15 cellular contexts compared by ENCODE assay signal in genomic region chr20:25221592-25222460, GRCh38. TPM values are rescaled to one million over a fixed set of nuclear protein-coding genes. Genes with fewer than 3 reads are reported as not detected.
DNase-seq lines count a peak whose midpoint lies in the region; ATAC-seq and TF ChIP-seq lines count a peak whose summit lies in the region.
"Had no signal": no experiment of that assay in that cellular context is flagged by ENCODE, and none has a peak within 500 bp of the region (broad histone marks: within the 10 kb centered on the region; RNA-seq: fewer than 3 reads in every experiment).

No MANE protein-coding gene starts in this region.

- H3K27ac ChIP-seq in GM23338 (ENCODE audit: low read depth) (no peak overlapping the region), RWPE1 (peak overlapping the region; percentile 94), gastroesophageal sphincter (peak overlapping the region in 3 of 4 donors; percentile 57 to 89 (median 62))
- H3K27ac ChIP-seq: upper lobe of right lung had no signal

- H3K4me2 ChIP-seq in GM23338, result no peak overlapping the region

- no peaks in the 10 kb centered on the region for H3K9me3 ChIP-seq in gastroesophageal sphincter
- H3K9me3 ChIP-seq: upper lobe of right lung had no signal

- H3K36me3 Mint-ChIP-seq in GM23338 (ENCODE audit: low read depth), result no peaks in the 10 kb centered on the region; the same call in 1 of the 3 replicates
- H3K36me3 Mint-ChIP-seq in stimulated activated memory B cell treated with anti-CD40 and anti-IgM and Interleukin-4, amounts not matched to agents 10 μg/mL and 1 μg/mL and 100 μg/mL, for 72 hours, result peaks cover 64% of the 10 kb centered on the region

- no peaks in the 10 kb centered on the region for H3K9me2 ChIP-seq in GM23338 (ENCODE audit: insufficient read depth)

- peak overlapping the region; percentile 91 for H3K27ac Mint-ChIP-seq in GM23338
- no peak overlapping the region for H3K27ac Mint-ChIP-seq in stimulated activated memory B cell treated with anti-CD40 and anti-IgM and Interleukin-4, amounts not matched to agents 10 μg/mL and 1 μg/mL and 100 μg/mL, for 72 hours
- H3K27ac Mint-ChIP-seq: CD8-positive, alpha-beta T cell; memory B cell had no signal

- no peaks in the 10 kb centered on the region for H3K27me3 ChIP-seq in GM23338 (ENCODE audit: insufficient read depth)
- no peaks in the 10 kb centered on the region for H3K27me3 ChIP-seq in gastroesophageal sphincter
- H3K27me3 ChIP-seq: dorsolateral prefrontal cortex, upper lobe of right lung had no signal

- ATAC-seq in GM23338 (no peak), gastroesophageal sphincter (peak; percentile 58), HG02571 (IDR thresholded peaks at IDR 0.05; ENCODE audit: unreplicated experiment) (no peak)
- ATAC-seq in stimulated activated memory B cell treated with anti-CD40 and anti-IgM and Interleukin-4, amounts not matched to agents 10 μg/mL and 1 μg/mL and 100 μg/mL, for 72 hours, result no peak
- ATAC-seq: CD8-positive, alpha-beta T cell had no signal

- no peaks in the 10 kb centered on the region for H3K79me2 ChIP-seq in GM23338 (replicated peaks; ENCODE audit: insufficient read depth)

- TF ChIP-seq POLR2A in gastroesophageal sphincter (IDR thresholded peaks at IDR 0.05), result no peak

- no peak overlapping the region for H2AFZ ChIP-seq in GM23338

- H3K4me1 Mint-ChIP-seq in GM23338, result peaks cover 5% of the 10 kb centered on the region
- H3K4me1 Mint-ChIP-seq in stimulated activated memory B cell treated with anti-CD40 and anti-IgM and Interleukin-4, amounts not matched to agents 10 μg/mL and 1 μg/mL and 100 μg/mL, for 72 hours, result peaks cover 5% of the 10 kb centered on the region
- H3K4me1 Mint-ChIP-seq: memory B cell had no signal

- H3K4me1 ChIP-seq in GM23338 (ENCODE audit: insufficient read depth) (no peaks in the 10 kb centered on the region), gastroesophageal sphincter (peaks cover 0 to 40% (median 10%) of the 10 kb centered on the region in 3 donors)

- DNase-seq in GM23338 (ENCODE audit: low spot score) (no peak), RWPE1 (ENCODE audit: low spot score) (no peak), retina (peak; percentile 42), RPMI8226 (no peak), SHP77 (lab: John Stamatoyannopoulos, UW) (no peak)
- DNase-seq: activated CD4-positive, CD25-positive, alpha-beta regulatory T cell treated with anti-CD3 and anti-CD28 coated beads, Interleukin-2, amount 50 U/mL, for 72 hours; CD8-positive, alpha-beta T cell; NCI-H446 treated with DMSO at 0.1 percent for 48 hours; OCI-M1; upper lobe of right lung had no signal

- H3K4me3 ChIP-seq in GM23338, result no peak overlapping the region
- no peak overlapping the region for H3K4me3 ChIP-seq in gastroesophageal sphincter
- H3K4me3 ChIP-seq: dorsolateral prefrontal cortex, upper lobe of right lung had no signal

- no peak overlapping the region for H3K4me3 Mint-ChIP-seq in GM23338
- no peak overlapping the region for H3K4me3 Mint-ChIP-seq in stimulated activated memory B cell treated with anti-CD40 and anti-IgM and Interleukin-4, amounts not matched to agents 10 μg/mL and 1 μg/mL and 100 μg/mL, for 72 hours
- H3K4me3 Mint-ChIP-seq: CD8-positive, alpha-beta T cell; memory B cell had no signal

- no peak for TF ChIP-seq EP300 in gastroesophageal sphincter (IDR thresholded peaks at IDR 0.05)

- WGBS in gastroesophageal sphincter (ENCODE audit: low coverage in 1 of 2), 2 donors, result 77 to 80% methylated on average over 1 to 10 of the region's 29 CpGs

- H3F3A ChIP-seq in GM23338 (replicated peaks; ENCODE audit: low read depth), result no peaks in the 10 kb centered on the region

- POLR2A ChIA-PET in RWPE1 (lab: Yijun Ruan, JAX; ENCODE audit: low non-redundant PET), result interaction anchor here (0.6 kb wide), 1 partner anchor 15 kb away, joined by 3 read pairs; no protein-coding TSS in a partner anchor

- H4K20me1 ChIP-seq in GM23338 (replicated peaks; ENCODE audit: insufficient read depth), result no peaks in the 10 kb centered on the region

- no peak for TF ChIP-seq CTCF in GM23338 (conservative IDR thresholded peaks at IDR 0.05; ENCODE audit: low read depth in 2 of 2)
- no peak for TF ChIP-seq CTCF in RWPE1 (conservative IDR thresholded peaks at IDR 0.05; ENCODE audit: low read depth)
- TF ChIP-seq CTCF in gastroesophageal sphincter (IDR thresholded peaks at IDR 0.05), result no peak

- no peaks in the 10 kb centered on the region for H3K9me3 Mint-ChIP-seq in GM23338
- no peaks in the 10 kb centered on the region for H3K9me3 Mint-ChIP-seq in stimulated activated memory B cell treated with anti-CD40 and anti-IgM and Interleukin-4, amounts not matched to agents 10 μg/mL and 1 μg/mL and 100 μg/mL, for 72 hours
- H3K9me3 Mint-ChIP-seq: CD8-positive, alpha-beta T cell; memory B cell had no signal

- H3K27me3 Mint-ChIP-seq in GM23338 (ENCODE audit: insufficient read depth, low read depth, poor library complexity), result peaks cover 7% of the 10 kb centered on the region
- H3K27me3 Mint-ChIP-seq in stimulated activated memory B cell treated with anti-CD40 and anti-IgM and Interleukin-4, amounts not matched to agents 10 μg/mL and 1 μg/mL and 100 μg/mL, for 72 hours, result no peaks in the 10 kb centered on the region
- H3K27me3 Mint-ChIP-seq: memory B cell had no signal

- no peaks in the 10 kb centered on the region for H3K36me3 ChIP-seq in GM23338 (ENCODE audit: insufficient read depth)
- H3K36me3 ChIP-seq in gastroesophageal sphincter, result peaks cover 0 to 89% of the 10 kb centered on the region in 2 donors

- CTCF ChIA-PET in RWPE1 (lab: Yijun Ruan, JAX), result interaction anchor here (1.1 kb wide), 2 partner anchors 25 to 35 kb away, joined by 3 to 4 read pairs; no protein-coding TSS in a partner anchor

TF ChIP-seq in GM23338, 12 proteins besides CTCF, POLR2A, EP300 and RAD21 (continues in another document):
- no peak for TF ChIP-seq REST (IDR thresholded peaks at IDR 0.05; ENCODE audit: unreplicated experiment)
- no peak for TF ChIP-seq STAT1 (IDR thresholded peaks at IDR 0.05; ENCODE audit: unreplicated experiment)

RNA-seq across cellular contexts. Expression of gene PYGB, which starts 26.1 kb away (rescaled TPM):
- total RNA-seq in GM23338 (2014; rRNA removed; shearing (Covaris generic)), result 61.9 and 64.0 TPM in 2 replicates
- polyA plus RNA-seq in GM23338 (2016; fragmentation: Nextera tagmentation; extraction: Ambion mirVana), result 15.6 and 15.9 TPM in 2 replicates
- total RNA-seq in gastroesophageal sphincter, result 100 to 1,000 TPM; 131 to 663 (median 337) TPM

RNA-seq across cellular contexts. Expression of gene ENTPD6, which starts 26.3 kb away (rescaled TPM):
- 45.9 TPM in 2 replicates for total RNA-seq in GM23338 (2014; rRNA removed; shearing (Covaris generic))
- 19.0 and 19.3 TPM in 2 replicates for polyA plus RNA-seq in GM23338 (2016; fragmentation: Nextera tagmentation; extraction: Ambion mirVana)
- total RNA-seq in gastroesophageal sphincter, result 10 to 100 TPM; 34.8 to 49.2 (median 43.9) TPM
